1 cellular context compared by ENCODE assay signal in the genomic region with DNA sequence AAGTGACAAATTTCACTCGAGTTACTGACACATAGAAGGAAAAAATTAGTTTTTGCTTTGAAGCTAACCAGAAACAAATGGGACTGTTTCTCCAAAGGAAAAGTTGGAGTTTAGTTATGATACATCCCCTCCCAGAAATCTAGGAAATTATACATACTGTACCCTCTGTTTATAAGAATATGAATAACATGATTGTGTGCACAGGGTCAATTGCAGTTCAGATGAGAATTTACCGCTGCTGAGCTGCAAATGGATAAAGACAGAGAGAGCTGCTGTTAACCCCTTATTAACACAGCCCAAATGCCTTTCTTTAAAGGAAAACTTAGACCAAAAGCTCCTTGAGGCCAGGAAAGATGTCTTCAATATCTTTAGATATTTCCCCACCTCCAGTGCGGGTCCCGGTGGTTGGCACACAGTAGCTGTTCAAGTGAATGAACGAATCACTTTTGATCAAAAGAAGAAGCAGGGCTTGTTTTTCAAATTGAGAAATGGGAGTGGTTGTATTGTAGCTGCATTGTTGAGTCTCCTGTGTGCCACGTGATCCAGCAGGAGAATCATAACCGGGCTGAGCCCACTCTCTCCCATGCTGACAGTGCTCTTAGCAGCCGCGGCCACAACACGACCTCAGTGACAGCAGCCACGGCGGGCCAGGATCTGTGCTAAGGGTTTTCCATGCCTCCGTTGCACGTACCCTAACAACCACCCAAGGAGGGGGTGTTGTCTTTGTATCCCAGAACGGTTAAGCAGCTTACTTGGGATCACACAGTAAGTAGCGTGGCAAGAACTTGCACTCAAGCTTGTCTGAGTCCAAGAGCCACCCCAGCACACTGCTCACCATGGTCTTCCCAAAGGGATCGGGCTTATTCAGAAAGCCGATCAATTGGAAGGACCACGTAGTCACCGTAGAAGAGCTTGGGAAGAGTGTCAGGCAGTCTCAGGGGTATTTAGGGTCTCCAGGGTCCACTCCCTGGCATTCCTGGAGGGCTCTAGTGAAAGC.
TF ChIP-seq lines count a peak whose summit lies in the region.

No MANE protein-coding gene starts in this region.

TF ChIP-seq in HepG2, 621 proteins besides CTCF, POLR2A, EP300 and RAD21:
- TF ChIP-seq HMG20B (CRISPR knock-in tag; conservative IDR thresholded peaks at IDR 0.05) (no peak), ZNF768 (CRISPR knock-in tag; IDR thresholded peaks at IDR 0.05) (peak; percentile 19; the same call in 1 of the 2 replicates)
